Comparison of ENCODE assay signal across 10 cellular contexts in genomic region chr1:237032029-237032428, GRCh38. TPM values are rescaled to one million over a fixed set of nuclear protein-coding genes. Genes with fewer than 3 reads are reported as not detected.
DNase-seq lines count a peak whose midpoint lies in the region; ATAC-seq, FAIRE-seq and TF ChIP-seq lines count a peak whose summit lies in the region.
"Had no signal": no experiment of that assay in that cellular context is flagged by ENCODE, and none has a peak within 500 bp of the region (broad histone marks: within the 10 kb centered on the region; RNA-seq: fewer than 3 reads in every experiment).

No MANE protein-coding gene starts in this region.

- DNase-seq in A673 (ENCODE audit: low spot score), result peak; percentile 76
- DNase-seq in GM12878 (ENCODE audit: low read depth, low spot score), result peak; percentile 1
- no peak for DNase-seq in stimulated activated CD4-positive, alpha-beta T cell treated with anti-CD3 and anti-CD28 coated beads, Interleukin-4, amount 100 ng/mL, for 1 hour
- no peak for DNase-seq in SK-N-DZ (ENCODE audit: low spot score)
- no peak for DNase-seq in omental fat pad (ENCODE audit: low spot score)
- DNase-seq: amygdala, WERI-Rb-1 had no signal

- SMC1A ChIA-PET in GM12878 (lab: Charles Lee; ENCODE audit: uncharacterized antibody, unreplicated experiment), result no interaction called here

- no peak overlapping the region for H3K4me3 ChIP-seq in A673 (ENCODE audit: low read depth, low read length, poor library complexity, severe bottlenecking)
- H3K4me3 ChIP-seq in GM12878, result no peak overlapping the region

- no peak overlapping the region for H3K9ac ChIP-seq in GM12878 (ENCODE audit: control insufficient read depth, insufficient read depth, low read length)

- no peak overlapping the region for H3K4me2 ChIP-seq in GM12878 (ENCODE audit: control insufficient read depth, insufficient read depth)

- in situ Hi-C loops in GM12878 (cut with MboI), result no loop called here

- TF ChIP-seq EP300 in GM12878 (IDR thresholded peaks at IDR 0.05; ENCODE audit: borderline replicate concordance in 1 of 2, control insufficient read depth in 1 of 2, low read depth in 2 of 2, low read length in 2 of 2), result no peak

- H3K27ac ChIP-seq in A673 (ENCODE audit: low read depth, low read length, poor library complexity, severe bottlenecking) (no peak overlapping the region), GM12878 (ENCODE audit: control insufficient read depth, insufficient read depth) (no peak overlapping the region)
- H3K27ac ChIP-seq: WERI-Rb-1 had no signal

- H3K27me3 ChIP-seq in A673 (replicated peaks; ENCODE audit: insufficient read depth, low read depth, low read length, poor library complexity), result no peaks in the 10 kb centered on the region
- H3K27me3 ChIP-seq in GM12878 (replicated peaks in 1 of 2; ENCODE audit: control insufficient read depth in 2 of 2, insufficient read depth in 2 of 2, low read length in 1 of 2), result no peaks in the 10 kb centered on the region; a peak in 1 of 4 replicates

- TF ChIP-seq POLR2A in GM12878 (IDR thresholded peaks at IDR 0.05; ENCODE audit: low read depth, low read length), result no peak

- no peaks in the 10 kb centered on the region for H3K9me3 ChIP-seq in A673 (ENCODE audit: low read depth, low read length, poor library complexity, severe bottlenecking)
- H3K9me3 ChIP-seq in GM12878 (replicated peaks; ENCODE audit: control insufficient read depth, insufficient read depth, low read length), result no peaks in the 10 kb centered on the region

- H3K79me2 ChIP-seq in GM12878 (ENCODE audit: control insufficient read depth, insufficient read depth, low read length), result no peaks in the 10 kb centered on the region

- ATAC-seq in GM21367 (IDR thresholded peaks at IDR 0.05; ENCODE audit: unreplicated experiment) (peak; percentile 98), HG03097 (IDR thresholded peaks at IDR 0.05; ENCODE audit: low FRiP score, unreplicated experiment) (peak; percentile 77), GM12878 (peak; percentile 23; the same call in 2 of the 3 replicates), SK-N-SH treated with all-trans-retinoic acid at 6 μM for 48 hours (no peak), omental fat pad (ENCODE audit: low FRiP score) (no peak)

- no peak for TF ChIP-seq CTCF in A673 (conservative IDR thresholded peaks at IDR 0.05; ENCODE audit: low read depth, low read length)
- TF ChIP-seq CTCF in GM12878 (IDR thresholded peaks at IDR 0.05 in 2 of 3, conservative IDR thresholded peaks at IDR 0.05 in 1 of 3; ENCODE audit: control insufficient read depth in 2 of 3, extremely low read depth in 1 of 3, insufficient read depth in 1 of 3, low read depth in 3 of 3, low read length in 3 of 3), result no peak
- TF ChIP-seq CTCF in omental fat pad (IDR thresholded peaks at IDR 0.05), result no peak

- no peaks in the 10 kb centered on the region for H4K20me1 ChIP-seq in GM12878 (ENCODE audit: control insufficient read depth, insufficient read depth)

- intact Hi-C loops in A673 (cut with micrococcal nuclease; ENCODE audit: unreplicated experiment), result no loop called here
- intact Hi-C loops in GM12878 (cut with micrococcal nuclease; ENCODE audit: unreplicated experiment), result no loop called here

- WGBS in GM12878 (ENCODE audit: insufficient coverage, insufficient replicate concordance, low lambda C conversion rate, missing lambda C conversion rate), result 1% methylated on average over 7 of the region's 7 CpGs

- H2AFZ ChIP-seq in GM12878 (ENCODE audit: control insufficient read depth, low read depth, low read length), result no peak overlapping the region

- RAD21 ChIA-PET in GM12878 (lab: Charles Lee; ENCODE audit: unreplicated experiment), result no interaction called here

- CTCF ChIA-PET in A673 (lab: Charles Lee), result no interaction called here
- CTCF ChIA-PET in GM12878 (lab: Yijun Ruan, JAX), result no interaction called here

- BruUV-seq in A673 (replicated peaks; lab: Mats Ljungman, UMichigan), result no TSS peak
- BruUV-seq in GM12878 (replicated peaks; lab: Mats Ljungman, UMichigan), result no TSS peak

- H3K4me1 ChIP-seq in A673 (ENCODE audit: insufficient read depth, low read length, poor library complexity, severe bottlenecking) (peaks cover 6% of the 10 kb centered on the region), GM12878 (ENCODE audit: control insufficient read depth, insufficient read depth, low read length) (no peaks in the 10 kb centered on the region)

- POLR2A ChIA-PET in A673 (lab: Charles Lee; ENCODE audit: low non-redundant PET), result no interaction called here
- POLR2A ChIA-PET in GM12878 (lab: Charles Lee), result interaction anchor here (0.6 kb wide), 1 partner anchor 194 kb away, joined by 3 read pairs; no protein-coding TSS in a partner anchor

- TF ChIP-seq RAD21 in GM12878 (IDR thresholded peaks at IDR 0.05; ENCODE audit: insufficient read depth, low read depth, low read length), result no peak

- H3K36me3 ChIP-seq in A673 (ENCODE audit: insufficient read depth, low read length, poor library complexity, severe bottlenecking) (no peaks in the 10 kb centered on the region), GM12878 (ENCODE audit: control insufficient read depth in 2 of 2, insufficient read depth in 2 of 2, low read length in 1 of 2) (no peaks in the 10 kb centered on the region)
- H3K36me3 ChIP-seq: WERI-Rb-1 had no signal

- no peak for FAIRE-seq in GM12878 (lab: Jason Lieb, UNC)

TF ChIP-seq in GM12878, 131 proteins besides CTCF, POLR2A, EP300 and RAD21 (continues in another document):
- TF ChIP-seq SIN3A (IDR thresholded peaks at IDR 0.05; ENCODE audit: low read depth, low read length), result no peak
- TF ChIP-seq TCF3 (IDR thresholded peaks at IDR 0.05; ENCODE audit: borderline replicate concordance, insufficient read depth, low read depth, low read length), result no peak
- peak; percentile 9; the same call in 1 of the 2 replicates for TF ChIP-seq RUNX3 (IDR thresholded peaks at IDR 0.05; ENCODE audit: low read length)

TF ChIP-seq in SK-N-SH treated with all-trans-retinoic acid at 6 μM for 48 hours, 23 proteins besides CTCF, POLR2A, EP300 and RAD21:
- TF ChIP-seq CSRNP3 (CRISPR knock-in tag; IDR thresholded peaks at IDR 0.05), result no peak

RNA-seq across cellular contexts. Expression of gene RYR2, which starts 10.0 kb away (rescaled TPM):
- total RNA-seq in A673 (2021) (2.0 and 2.8 TPM in 2 replicates), GM12878 (2014; rRNA removed) (not detected in 2 replicates), GM12878 (2014; rRNA removed; fragmentation: Illumina TruSeq; extraction: Trizol) (not detected in 2 replicates), GM12878 (2021) (0.03 TPM in 1 of 2 replicates, not detected in the other), omental fat pad (1 to 10 TPM in 3 of 4 donors, under 1 TPM in 1; 0.19 to 2.4 (median 1.2) TPM)
- total RNA-seq in GM12878 (2013; cell fraction: nucleolus; rRNA removed), result 0.02 TPM in 2 replicates
- not detected for polyA plus RNA-seq in GM12878 (2011; ENCODE audit: low read depth)
- polyA plus RNA-seq in GM12878 (2011; rRNA removed) (0.04 and 0.10 TPM in 2 replicates), GM12878 (2014; fragmentation: Illumina TruSeq; extraction: Trizol) (not detected in 2 replicates), GM12878 (2014; fragmentation: Nextera tagmentation; extraction: Ambion mirVana) (not detected), GM12878 (2014; rRNA removed) (not detected in 2 replicates), GM12878 (2016; fragmentation: Nextera tagmentation; extraction: Ambion mirVana) (under 1 TPM in 1 of 2 experiments, not detected in 1; 0.01 TPM)
- under 0.01 TPM in 1 of 2 replicates, not detected in the other for polyA plus RNA-seq in GM12878 (2011; cell fraction: cytosol; rRNA removed)
- polyA plus RNA-seq in GM12878 (2011; cell fraction: nucleus; rRNA removed), result 0.01 and 0.07 TPM in 2 replicates
- not detected in 2 replicates for polyA plus RNA-seq in GM12878 (2012)
- 0.07 and 0.10 TPM in 2 replicates for polyA minus RNA-seq in GM12878 (2011; rRNA and poly(A)+ RNA removed)
- not detected in 2 replicates for polyA minus RNA-seq in GM12878 (2011; cell fraction: cytosol; rRNA and poly(A)+ RNA removed)
- polyA minus RNA-seq in GM12878 (2011; cell fraction: nucleus; rRNA and poly(A)+ RNA removed), result 0.10 and 0.12 TPM in 2 replicates
- 1.4 and 3.1 TPM in 2 replicates for polyA plus RNA-seq in SK-N-DZ (2014; cell fraction: cytosol; rRNA removed)
- polyA plus RNA-seq in SK-N-DZ (2014; cell fraction: nucleus; rRNA removed), result 3.7 and 5.1 TPM in 2 replicates

RNA-seq across cellular contexts. Expression of gene MT1HL1, which starts 27.8 kb away (rescaled TPM):
- not detected in 2 replicates for total RNA-seq in A673 (2021)
- not detected in 2 replicates for total RNA-seq in GM12878 (2013; cell fraction: nucleolus; rRNA removed)
- total RNA-seq in GM12878 (2014; rRNA removed), result not detected in 2 replicates
- not detected in 2 replicates for total RNA-seq in GM12878 (2014; rRNA removed; fragmentation: Illumina TruSeq; extraction: Trizol)
- total RNA-seq in GM12878 (2021), result not detected in 2 replicates
- not detected for polyA plus RNA-seq in GM12878 (2011; ENCODE audit: low read depth)
- polyA plus RNA-seq in GM12878 (2011; rRNA removed), result not detected in 2 replicates
- polyA plus RNA-seq in GM12878 (2011; cell fraction: cytosol; rRNA removed), result not detected in 2 replicates
- polyA plus RNA-seq in GM12878 (2011; cell fraction: nucleus; rRNA removed), result not detected in 2 replicates
- polyA plus RNA-seq in GM12878 (2012), result not detected in 2 replicates
- polyA plus RNA-seq in GM12878 (2014; fragmentation: Illumina TruSeq; extraction: Trizol), result not detected in 2 replicates
- not detected for polyA plus RNA-seq in GM12878 (2014; fragmentation: Nextera tagmentation; extraction: Ambion mirVana)
- not detected in 2 replicates for polyA plus RNA-seq in GM12878 (2014; rRNA removed)
- polyA plus RNA-seq in GM12878 (2016; fragmentation: Nextera tagmentation; extraction: Ambion mirVana), result not detected
- not detected in 2 replicates for polyA minus RNA-seq in GM12878 (2011; rRNA and poly(A)+ RNA removed)
- not detected in 2 replicates for polyA minus RNA-seq in GM12878 (2011; cell fraction: cytosol; rRNA and poly(A)+ RNA removed)
- polyA minus RNA-seq in GM12878 (2011; cell fraction: nucleus; rRNA and poly(A)+ RNA removed), result not detected in 2 replicates
- polyA plus RNA-seq in SK-N-DZ (2014; cell fraction: cytosol; rRNA removed), result not detected in 2 replicates
- polyA plus RNA-seq in SK-N-DZ (2014; cell fraction: nucleus; rRNA removed), result not detected in 2 replicates
- not detected for total RNA-seq in omental fat pad

Comparison
In these comparisons a context has a peak if more than half of its experiments do, and no peak if none do; other contexts are left out.
1. DNase-seq: peak in A673 (single experiment) and GM12878 (single experiment); none in stimulated activated CD4-positive, alpha-beta T cell treated with anti-CD3 and anti-CD28 coated beads, Interleukin-4, amount 100 ng/mL, for 1 hour (single experiment), SK-N-DZ (single experiment) and omental fat pad (single experiment).
2. ATAC-seq: peak in GM21367 (single experiment), HG03097 (single experiment) and GM12878 (single experiment); none in SK-N-SH treated with all-trans-retinoic acid at 6 μM for 48 hours (single experiment) and omental fat pad (single experiment).